21 cellular contexts compared by ENCODE assay signal in the genomic region with DNA sequence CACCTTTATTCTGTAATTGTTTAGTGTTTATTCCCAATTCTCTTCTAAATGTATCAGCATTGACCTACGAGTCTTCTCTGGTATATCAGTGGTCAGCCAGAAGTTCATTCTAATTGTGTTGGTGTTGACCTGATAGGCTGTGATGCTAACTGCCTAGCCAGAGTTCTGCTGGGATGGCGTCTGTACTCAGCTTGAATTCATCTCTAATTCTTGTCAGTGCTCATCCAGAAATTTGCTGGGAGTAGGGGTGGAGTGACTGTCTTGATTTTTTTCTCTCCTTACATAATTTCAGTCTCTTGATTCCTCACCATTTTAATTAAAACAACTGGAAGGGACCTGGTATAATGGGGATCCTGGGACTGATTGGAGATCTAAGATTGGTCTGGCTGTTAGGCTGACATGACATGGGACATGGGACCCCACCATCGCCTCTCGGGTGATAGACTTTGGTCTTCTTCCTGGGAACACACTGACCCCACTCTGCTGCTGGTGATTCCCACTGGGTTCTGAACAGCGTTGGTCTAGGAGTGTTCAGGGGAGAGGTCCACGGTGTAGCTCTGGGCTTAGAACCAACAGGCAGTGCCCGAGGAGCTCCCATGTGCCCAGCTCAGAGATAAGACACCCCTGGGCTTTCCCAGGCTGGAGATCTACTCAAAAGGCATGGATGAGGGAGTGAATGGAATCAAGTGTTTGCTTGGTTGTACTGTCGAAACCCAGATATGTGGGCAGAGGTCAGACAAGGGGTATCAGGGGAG. TPM values are rescaled to one million over a fixed set of nuclear protein-coding genes. Genes with fewer than 3 reads are reported as not detected.
DNase-seq lines count a peak whose midpoint lies in the region; ATAC-seq, FAIRE-seq and TF ChIP-seq lines count a peak whose summit lies in the region.
"Had no signal": no experiment of that assay in that cellular context is flagged by ENCODE, and none has a peak within 500 bp of the region (broad histone marks: within the 10 kb centered on the region; RNA-seq: fewer than 3 reads in every experiment).

No MANE protein-coding gene starts in this region.

- no peak for ATAC-seq in GM21423 (IDR thresholded peaks at IDR 0.05; ENCODE audit: unreplicated experiment)

- no peak overlapping the region for H3K27ac ChIP-seq in kidney (ENCODE audit: low read depth in 2 of 2, low read length in 2 of 2)
- H3K27ac ChIP-seq: C4-2B had no signal

- no peaks in the 10 kb centered on the region for H3K9me3 ChIP-seq in kidney (ENCODE audit: control insufficient read depth in 1 of 2, low read length in 2 of 2)
- H3K9me3 ChIP-seq: BE2C had no signal

- peaks cover 0 to 4% of the 10 kb centered on the region in 2 donors for H3K4me1 ChIP-seq in kidney (ENCODE audit: control insufficient read depth in 1 of 2, insufficient read depth in 1 of 2, low read depth in 1 of 2, low read length in 2 of 2)

- DNase-seq in kidney (peak; percentile 18), putamen (ENCODE audit: low spot score) (peak; percentile 42), urothelium cell line (ENCODE audit: low spot score) (no peak), iPS-NIHi11 (ENCODE audit: low spot score) (no peak)
- DNase-seq in activated T-cell treated with anti-CD3 and anti-CD28 coated beads, Interleukin-2, amount 50 U/mL, for 24 hours = no peak
- DNase-seq: BE2C; CD4-positive, alpha-beta memory T cell; DMS153; DMS79 treated with DMSO at 0.1 percent for 48 hours; EL; GDM1; H7; IMR-90 had no signal

- FAIRE-seq in kidney (lab: Jason Lieb, UNC) = no peak
- FAIRE-seq in urothelium cell line (lab: Jason Lieb, UNC) = peak; percentile 20
- FAIRE-seq: A204.1, GM12892, GM19239 had no signal

- peak overlapping the region in 1 of 5 experiments; percentile 54 for H3K27ac Mint-ChIP-seq in brain
- H3K27ac Mint-ChIP-seq in activated T-cell treated with anti-CD3 and anti-CD28 coated beads, Interleukin-2, amount 50 U/mL, for 24 hours = no peak overlapping the region
- H3K27ac Mint-ChIP-seq: CD4-positive, alpha-beta memory T cell had no signal

- no peak overlapping the region for H3K4me3 ChIP-seq in kidney (ENCODE audit: low read length in 2 of 2)

- intact Hi-C loops in kidney (cut with DNase I) = no loop called here

- TF ChIP-seq CTCF in brain (conservative IDR thresholded peaks at IDR 0.05) (no peak), kidney (IDR thresholded peaks at IDR 0.05; ENCODE audit: borderline replicate concordance, extremely low read depth, insufficient read depth) (no peak)

- H3K9ac ChIP-seq in kidney (ENCODE audit: low read length in 2 of 2) = no peak overlapping the region

- no peaks in the 10 kb centered on the region for H3K36me3 Mint-ChIP-seq in brain
- H3K36me3 Mint-ChIP-seq in activated T-cell treated with anti-CD3 and anti-CD28 coated beads, Interleukin-2, amount 50 U/mL, for 24 hours (ENCODE audit: low read depth) = no peaks in the 10 kb centered on the region
- H3K36me3 Mint-ChIP-seq: CD4-positive, alpha-beta memory T cell had no signal

- H3K9me3 Mint-ChIP-seq in brain = peaks cover 0 to 6% (median 3%) of the 10 kb centered on the region in 5 experiments
- no peaks in the 10 kb centered on the region for H3K9me3 Mint-ChIP-seq in activated T-cell treated with anti-CD3 and anti-CD28 coated beads, Interleukin-2, amount 50 U/mL, for 24 hours

- peak overlapping the region in 3 of 5 experiments; percentile 30 to 52 (median 45) for H3K4me3 Mint-ChIP-seq in brain
- H3K4me3 Mint-ChIP-seq in activated T-cell treated with anti-CD3 and anti-CD28 coated beads, Interleukin-2, amount 50 U/mL, for 24 hours = no peak overlapping the region
- H3K4me3 Mint-ChIP-seq: CD4-positive, alpha-beta memory T cell had no signal

- H3K4me1 Mint-ChIP-seq in brain = peaks cover 64% of the 10 kb centered on the region
- H3K4me1 Mint-ChIP-seq in activated T-cell treated with anti-CD3 and anti-CD28 coated beads, Interleukin-2, amount 50 U/mL, for 24 hours (ENCODE audit: low read depth) = peaks cover 22% of the 10 kb centered on the region

- no peaks in the 10 kb centered on the region for H3K36me3 ChIP-seq in kidney (ENCODE audit: control insufficient read depth in 1 of 2, insufficient read depth in 2 of 2, low read length in 2 of 2)
- H3K36me3 ChIP-seq: BE2C had no signal

- H3K27me3 Mint-ChIP-seq in brain = peaks cover 44% of the 10 kb centered on the region
- peaks cover 75% of the 10 kb centered on the region for H3K27me3 Mint-ChIP-seq in activated T-cell treated with anti-CD3 and anti-CD28 coated beads, Interleukin-2, amount 50 U/mL, for 24 hours

RNA-seq across cellular contexts. Expression of a gene that starts 3.8 kb away (rescaled TPM):
- polyA plus RNA-seq in brain (ENCODE audit: insufficient read depth, low read depth, low replicate concordance) (71.6 TPM), kidney (ENCODE audit: insufficient read depth, low read depth, low replicate concordance) (1.2 TPM)
- 1.2 TPM for total RNA-seq in kidney

RNA-seq across cellular contexts. Expression of a gene that starts 18.3 kb away (rescaled TPM):
- polyA plus RNA-seq in brain (ENCODE audit: insufficient read depth, low read depth, low replicate concordance) (not detected), kidney (ENCODE audit: insufficient read depth, low read depth, low replicate concordance) (not detected)
- not detected for total RNA-seq in kidney
- total RNA-seq: CD4-positive, alpha-beta memory T cell; HT-29; IMR-90 had no signal
- polyA plus RNA-seq: AG04450; CD4-positive, alpha-beta memory T cell; IMR-90 had no signal

RNA-seq across cellular contexts. Expression of a gene that starts 38.6 kb away (rescaled TPM):
- polyA plus RNA-seq in brain (ENCODE audit: insufficient read depth, low read depth, low replicate concordance) (0.37 TPM), kidney (ENCODE audit: insufficient read depth, low read depth, low replicate concordance) (not detected)
- not detected for total RNA-seq in kidney
- total RNA-seq: CD4-positive, alpha-beta memory T cell; HT-29; IMR-90 had no signal
- polyA plus RNA-seq: AG04450; CD4-positive, alpha-beta memory T cell; IMR-90 had no signal

RNA-seq across cellular contexts. Expression of a gene that starts 45.2 kb away (rescaled TPM):
- polyA plus RNA-seq in brain (ENCODE audit: insufficient read depth, low read depth, low replicate concordance) (29.1 TPM), kidney (ENCODE audit: insufficient read depth, low read depth, low replicate concordance) (8.0 TPM)
- 26.0 TPM for total RNA-seq in kidney

Comparison
In these comparisons a context has a peak if more than half of its experiments do, and no peak if none do; other contexts are left out.
1. DNase-seq: peak in kidney (single experiment) and putamen (single experiment); none in urothelium cell line (single experiment), iPS-NIHi11 (single experiment) and activated T-cell treated with anti-CD3 and anti-CD28 coated beads, Interleukin-2, amount 50 U/mL, for 24 hours (single experiment).
2. RNA of a gene that starts 3.8 kb away (polyA plus RNA-seq): 71.6 TPM in brain (single experiment); 1.2 TPM in kidney (single experiment); every median in the first group is over 10 times any median in the second.